9 cellular contexts compared by ENCODE assay signal in the genomic region with DNA sequence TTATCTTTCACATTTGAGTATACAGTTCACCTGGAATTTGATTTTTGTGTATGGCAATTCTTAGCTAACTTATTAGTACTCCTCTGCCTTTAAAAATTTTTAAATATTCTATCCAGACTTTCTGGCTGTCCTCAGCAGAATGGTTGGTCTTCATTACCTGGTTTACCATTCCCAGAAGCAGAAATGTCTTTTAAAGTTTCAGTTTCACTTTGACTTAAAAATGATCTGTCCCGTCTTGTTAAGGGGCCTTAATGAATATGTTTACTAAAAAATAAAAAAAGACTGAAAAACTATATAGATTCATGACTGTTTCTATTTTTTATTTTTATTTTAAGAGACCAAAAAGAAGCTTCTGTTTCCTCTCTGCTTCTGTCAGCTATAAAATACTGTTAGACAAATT.
DNase-seq lines count a peak whose midpoint lies in the region; ATAC-seq and TF ChIP-seq lines count a peak whose summit lies in the region.
"Had no signal": no experiment of that assay in that cellular context is flagged by ENCODE, and none has a peak within 500 bp of the region (broad histone marks: within the 10 kb centered on the region; RNA-seq: fewer than 3 reads in every experiment).

No MANE protein-coding gene starts in this region.

- peak overlapping the region; percentile 66 to 82 (median 76) for H3K4me3 Mint-ChIP-seq in CD8-positive, alpha-beta memory T cell
- H3K4me3 Mint-ChIP-seq in effector memory CD8-positive, alpha-beta T cell = peak overlapping the region; percentile 77 to 84

- peaks cover 0 to 4% (median 0%) of the 10 kb centered on the region in 3 donors for H3K36me3 Mint-ChIP-seq in CD8-positive, alpha-beta memory T cell
- peaks cover 4% of the 10 kb centered on the region for H3K36me3 Mint-ChIP-seq in effector memory CD8-positive, alpha-beta T cell (ENCODE audit: insufficient read depth)

- H3K4me1 ChIP-seq in CD8-positive, alpha-beta memory T cell (ENCODE audit: insufficient read depth, low read length) = peaks cover 58% of the 10 kb centered on the region
- H3K4me1 ChIP-seq in MM.1S (ENCODE audit: low read length) (peaks cover 7% of the 10 kb centered on the region), osteoblast (ENCODE audit: insufficient read depth, low read length) (peaks cover 7% of the 10 kb centered on the region)

- DNase-seq in CD8-positive, alpha-beta memory T cell = no peak
- peak; percentile 65 for DNase-seq in MM.1S
- no peak for DNase-seq in effector memory CD8-positive, alpha-beta T cell
- DNase-seq in osteoblast (ENCODE audit: insufficient read length, low spot score, missing footprints) = no peak
- DNase-seq in caudate nucleus (lab: John Stamatoyannopoulos, UW) = no peak
- DNase-seq in NCI-H2227 treated with DMSO at 0.1 percent for 48 hours (lab: John Stamatoyannopoulos, UW) = no peak
- DNase-seq in NCI-H2171 (lab: John Stamatoyannopoulos, UW) = no peak
- DNase-seq in GOT3 (lab: John Stamatoyannopoulos, UW) = no peak
- DNase-seq: NCI-H524 treated with DMSO at 0.1 percent for 48 hours had no signal

- no peak for TF ChIP-seq CTCF in MM.1S (IDR thresholded peaks at IDR 0.05; ENCODE audit: low read length)
- TF ChIP-seq CTCF in osteoblast (IDR thresholded peaks at IDR 0.05; ENCODE audit: extremely low read depth, low read depth, low read length) = no peak

- CTCF ChIA-PET in CD8-positive, alpha-beta memory T cell (lab: Charles Lee) = no interaction called here

- H3K4me2 ChIP-seq in MM.1S (ENCODE audit: low read depth, low read length) = peak overlapping the region; percentile 51; the same call in 1 of the 2 replicates
- H3K4me2 ChIP-seq in osteoblast (ENCODE audit: insufficient read depth, low read length) = peak overlapping the region; percentile 94

- H2AFZ ChIP-seq in MM.1S (ENCODE audit: low read length) (peak overlapping the region; percentile 12), osteoblast (ENCODE audit: low read length) (peak overlapping the region; percentile 90)

- H3K79me2 ChIP-seq in MM.1S (ENCODE audit: low read length) = peaks cover 51% of the 10 kb centered on the region
- H3K79me2 ChIP-seq in osteoblast (ENCODE audit: insufficient read depth, low read length) = peaks cover 3% of the 10 kb centered on the region

- no peak overlapping the region for H3K27ac ChIP-seq in CD8-positive, alpha-beta memory T cell (ENCODE audit: low read depth, low read length)
- no peak overlapping the region for H3K27ac ChIP-seq in MM.1S (ENCODE audit: low read length)
- H3K27ac ChIP-seq in osteoblast (ENCODE audit: low read depth, low read length) = peak overlapping the region; percentile 78
- H3K27ac ChIP-seq in caudate nucleus (ENCODE audit: low read depth, low read length) = no peak overlapping the region

- peaks cover 76 to 90% (median 87%) of the 10 kb centered on the region in 3 donors for H3K4me1 Mint-ChIP-seq in CD8-positive, alpha-beta memory T cell
- peaks cover 54 to 59% of the 10 kb centered on the region in 2 donors for H3K4me1 Mint-ChIP-seq in effector memory CD8-positive, alpha-beta T cell (ENCODE audit: low read depth in 2 of 2)

- no peak for ATAC-seq in effector memory CD8-positive, alpha-beta T cell (replicated peaks)

- H3K9me3 ChIP-seq in CD8-positive, alpha-beta memory T cell (ENCODE audit: low read length) = no peaks in the 10 kb centered on the region
- no peaks in the 10 kb centered on the region for H3K9me3 ChIP-seq in MM.1S (replicated peaks; ENCODE audit: insufficient read depth, low read length)
- H3K9me3 ChIP-seq in osteoblast (ENCODE audit: low read depth, low read length) = no peaks in the 10 kb centered on the region

- no peaks in the 10 kb centered on the region for H4K20me1 ChIP-seq in MM.1S (ENCODE audit: insufficient read depth, low read length)
- peaks cover 7% of the 10 kb centered on the region for H4K20me1 ChIP-seq in osteoblast (ENCODE audit: insufficient read depth, low read length)

- POLR2A ChIA-PET in CD8-positive, alpha-beta memory T cell (lab: Charles Lee) = interaction anchor here (0.6 kb wide), 1 partner anchor 246 kb away, joined by 6 read pairs; no protein-coding TSS in a partner anchor

- H3K27ac Mint-ChIP-seq in CD8-positive, alpha-beta memory T cell = peak overlapping the region; percentile 19 to 93 (median 69)
- H3K27ac Mint-ChIP-seq in effector memory CD8-positive, alpha-beta T cell = peak overlapping the region; percentile 86 to 92

- H3K27me3 Mint-ChIP-seq in CD8-positive, alpha-beta memory T cell = no peaks in the 10 kb centered on the region
- H3K27me3 Mint-ChIP-seq in effector memory CD8-positive, alpha-beta T cell = no peaks in the 10 kb centered on the region

- H3K27me3 ChIP-seq in CD8-positive, alpha-beta memory T cell (ENCODE audit: insufficient read depth, low read length, poor library complexity, severe bottlenecking) = no peaks in the 10 kb centered on the region
- H3K27me3 ChIP-seq in MM.1S (replicated peaks; ENCODE audit: insufficient read depth, low read length) = no peaks in the 10 kb centered on the region
- H3K27me3 ChIP-seq in osteoblast (ENCODE audit: insufficient read depth, low read length) = no peaks in the 10 kb centered on the region

- H3F3A ChIP-seq in MM.1S (ENCODE audit: insufficient read depth, low read length) = no peaks in the 10 kb centered on the region

- peaks cover 0 to 1% (median 0%) of the 10 kb centered on the region in 5 donors for H3K9me3 Mint-ChIP-seq in CD8-positive, alpha-beta memory T cell
- H3K9me3 Mint-ChIP-seq in effector memory CD8-positive, alpha-beta T cell = no peaks in the 10 kb centered on the region

- no peaks in the 10 kb centered on the region for H3K36me3 ChIP-seq in CD8-positive, alpha-beta memory T cell (ENCODE audit: insufficient read depth, low read length)
- H3K36me3 ChIP-seq in MM.1S (replicated peaks; ENCODE audit: insufficient read depth, low read length) (no peaks in the 10 kb centered on the region), osteoblast (ENCODE audit: insufficient read depth, low read length) (no peaks in the 10 kb centered on the region)

- H3K9me2 ChIP-seq in MM.1S (replicated peaks; ENCODE audit: insufficient read depth, low read length) = no peaks in the 10 kb centered on the region

- peak overlapping the region; percentile 52 for H3K4me3 ChIP-seq in CD8-positive, alpha-beta memory T cell (ENCODE audit: low read length)
- H3K4me3 ChIP-seq in MM.1S (ENCODE audit: low read length) (peak overlapping the region; percentile 43), osteoblast (ENCODE audit: insufficient read depth, low read length) (peak overlapping the region; percentile 65)

- H3K9ac ChIP-seq in MM.1S (ENCODE audit: low read length) = peak overlapping the region; percentile 34; the same call in 1 of the 2 replicates
